23 cellular contexts compared by ENCODE assay signal in genomic region chr6:6966127-6966526, GRCh38.
"Had no signal": no experiment of that assay in that cellular context is flagged by ENCODE, and none has a peak within 500 bp of the region (broad histone marks: within the 10 kb centered on the region; RNA-seq: fewer than 3 reads in every experiment).

No MANE protein-coding gene starts in this region.

- H3K79me2 ChIP-seq: parathyroid adenoma had no signal

- H3K4me3 ChIP-seq: coronary artery, prostate gland, right lobe of liver, spleen, testis, tibial nerve had no signal

- H3K4me1 ChIP-seq: parathyroid adenoma, prostate gland, spleen, testis, tibial nerve had no signal

- H3K27me3 ChIP-seq: foreskin keratinocyte, right lobe of liver, spleen, testis, tibial nerve had no signal

- ATAC-seq: foreskin keratinocyte; left lobe of liver; natural killer cell; stimulated activated naive B cell treated with anti-CD40 and anti-IgM and Interleukin-4, amounts not matched to agents 10 μg/mL and 1 μg/mL and 100 μg/mL, for 72 hours; stimulated activated naive CD8-positive, alpha-beta T cell treated with anti-CD3 and anti-CD28 coated beads, Interleukin-15, amount 100 ng/mL, for 72 hours had no signal

- H3K4me3 Mint-ChIP-seq: endodermal cell; natural killer cell; stimulated activated naive B cell treated with anti-CD40 and anti-IgM and Interleukin-4, amounts not matched to agents 10 μg/mL and 1 μg/mL and 100 μg/mL, for 72 hours; stimulated activated naive CD8-positive, alpha-beta T cell treated with anti-CD3 and anti-CD28 coated beads, Interleukin-15, amount 100 ng/mL, for 72 hours had no signal

- H3K9me3 ChIP-seq: prostate gland, right lobe of liver, testis, tibial nerve had no signal

- H3K27ac ChIP-seq: coronary artery, foreskin keratinocyte, parathyroid adenoma, prostate gland, right lobe of liver, spleen, testis, tibial nerve had no signal

- DNase-seq: caudate nucleus; effector CD4-positive, alpha-beta T cell; endodermal cell; foreskin keratinocyte; head of caudate nucleus; hippocampal formation; kidney glomerular epithelial cell; natural killer cell; occipital lobe; retina; right lobe of liver; spleen; stimulated activated CD4-positive, alpha-beta T cell treated with anti-CD3 and anti-CD28 coated beads, Interleukin-2, amount 100 ng/mL, for 24 hours; stimulated activated CD4-positive, alpha-beta T cell treated with anti-CD3 and anti-CD28 coated beads, Interleukin-4, amount 100 ng/mL, for 4 hours; stimulated activated naive B cell treated with anti-CD40 and anti-IgM and Interleukin-4, amounts not matched to agents 10 μg/mL and 1 μg/mL and 100 μg/mL, for 72 hours; stimulated activated naive CD8-positive, alpha-beta T cell treated with anti-CD3 and anti-CD28 coated beads, Interleukin-15, amount 100 ng/mL, for 72 hours; testis had no signal

- H3K9me3 Mint-ChIP-seq: endodermal cell; natural killer cell; stimulated activated naive B cell treated with anti-CD40 and anti-IgM and Interleukin-4, amounts not matched to agents 10 μg/mL and 1 μg/mL and 100 μg/mL, for 72 hours; stimulated activated naive CD8-positive, alpha-beta T cell treated with anti-CD3 and anti-CD28 coated beads, Interleukin-15, amount 100 ng/mL, for 72 hours had no signal

- FAIRE-seq: endothelial cell of umbilical vein had no signal

- H3K27ac Mint-ChIP-seq: endodermal cell; natural killer cell; stimulated activated naive CD8-positive, alpha-beta T cell treated with anti-CD3 and anti-CD28 coated beads, Interleukin-15, amount 100 ng/mL, for 72 hours had no signal

- H2AFZ ChIP-seq: parathyroid adenoma had no signal

- H3K36me3 Mint-ChIP-seq: natural killer cell; stimulated activated naive B cell treated with anti-CD40 and anti-IgM and Interleukin-4, amounts not matched to agents 10 μg/mL and 1 μg/mL and 100 μg/mL, for 72 hours had no signal

- H3K9ac ChIP-seq: parathyroid adenoma had no signal

- H3K27me3 Mint-ChIP-seq: stimulated activated naive B cell treated with anti-CD40 and anti-IgM and Interleukin-4, amounts not matched to agents 10 μg/mL and 1 μg/mL and 100 μg/mL, for 72 hours had no signal

- H3K36me3 ChIP-seq: prostate gland, right lobe of liver, spleen, tibial nerve had no signal

- H3K4me1 Mint-ChIP-seq: endodermal cell; natural killer cell; stimulated activated naive B cell treated with anti-CD40 and anti-IgM and Interleukin-4, amounts not matched to agents 10 μg/mL and 1 μg/mL and 100 μg/mL, for 72 hours; stimulated activated naive CD8-positive, alpha-beta T cell treated with anti-CD3 and anti-CD28 coated beads, Interleukin-15, amount 100 ng/mL, for 72 hours had no signal
